ENCODE assay signal across 6 cellular contexts in the genomic region with DNA sequence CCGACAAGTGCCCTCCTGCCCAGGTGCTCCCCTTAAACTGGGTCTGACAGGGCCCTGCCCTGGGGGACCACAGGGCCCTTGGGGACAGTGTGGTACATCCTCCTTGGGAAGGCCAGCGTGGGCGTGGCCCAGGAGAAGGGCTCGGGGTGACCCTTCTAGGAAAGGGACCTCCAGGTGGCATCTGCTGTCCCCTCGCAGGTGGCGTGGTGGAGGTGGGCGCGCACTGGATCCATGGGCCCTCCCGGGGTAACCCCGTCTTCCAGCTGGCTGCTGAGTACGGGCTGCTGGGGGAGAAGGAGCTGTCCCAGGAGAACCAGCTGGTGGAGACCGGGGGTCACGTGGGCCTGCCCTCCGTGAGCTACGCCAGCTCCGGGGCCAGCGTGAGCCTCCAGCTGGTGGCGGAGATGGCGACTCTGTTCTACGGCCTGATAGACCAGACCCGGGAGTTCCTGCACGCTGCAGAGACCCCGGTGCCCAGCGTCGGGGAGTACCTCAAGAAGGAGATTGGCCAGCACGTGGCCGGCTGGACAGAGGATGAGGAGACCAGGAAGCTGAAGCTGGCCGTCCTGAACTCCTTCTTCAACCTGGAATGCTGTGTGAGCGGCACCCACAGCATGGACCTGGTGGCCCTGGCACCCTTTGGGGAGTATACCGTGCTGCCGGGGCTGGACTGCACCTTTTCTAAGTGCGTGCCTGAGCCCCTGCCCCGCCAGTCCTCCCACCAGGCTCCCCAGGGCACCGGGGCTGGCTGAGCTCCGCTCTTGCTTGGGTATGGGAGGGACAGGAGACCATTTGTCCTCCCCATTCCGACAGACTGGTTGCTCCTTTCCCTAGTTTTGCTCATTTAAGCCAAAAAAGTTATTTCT. TPM values are rescaled to one million over a fixed set of nuclear protein-coding genes. Genes with fewer than 3 reads are reported as not detected.
DNase-seq lines count a peak whose midpoint lies in the region; ATAC-seq and TF ChIP-seq lines count a peak whose summit lies in the region.

No MANE protein-coding gene starts in this region.

- H3K36me3 Mint-ChIP-seq in naive thymus-derived CD4-positive, alpha-beta T cell: no peaks in the 10 kb centered on the region

- H3K4me3 Mint-ChIP-seq in naive thymus-derived CD4-positive, alpha-beta T cell: peak overlapping the region; percentile 29 to 83 (median 68)

- peaks cover 0 to 11% (median 0%) of the 10 kb centered on the region in 5 donors for H3K27me3 Mint-ChIP-seq in naive thymus-derived CD4-positive, alpha-beta T cell

- TF ChIP-seq CTCF in GM12875 (IDR thresholded peaks at IDR 0.05; ENCODE audit: borderline replicate concordance, insufficient read depth, low read depth, low read length): no peak
- TF ChIP-seq CTCF in astrocyte of the spinal cord (IDR thresholded peaks at IDR 0.05; ENCODE audit: low read depth, low read length): no peak

- peak overlapping the region; percentile 64 for H3K27ac ChIP-seq in naive thymus-derived CD4-positive, alpha-beta T cell (ENCODE audit: low read depth, low read length)

- peaks cover 0 to 4% (median 0%) of the 10 kb centered on the region in 3 experiments for H3K36me3 ChIP-seq in naive thymus-derived CD4-positive, alpha-beta T cell (ENCODE audit: control insufficient read depth in 2 of 3, insufficient read depth in 3 of 3, low read length in 3 of 3)

- no peaks in the 10 kb centered on the region for H3K9me3 ChIP-seq in naive thymus-derived CD4-positive, alpha-beta T cell (ENCODE audit: control insufficient read depth in 2 of 3, low read length in 3 of 3)

- H3K4me1 Mint-ChIP-seq in naive thymus-derived CD4-positive, alpha-beta T cell: peaks cover 0 to 13% (median 4%) of the 10 kb centered on the region in 7 donors

- DNase-seq in astrocyte of the spinal cord (ENCODE audit: low read depth, low spot score) (no peak), NCI-H510A (lab: John Stamatoyannopoulos, UW) (no peak), NCI-H345 (lab: John Stamatoyannopoulos, UW) (no peak)
- DNase-seq in naive thymus-derived CD4-positive, alpha-beta T cell: peak in 1 of 9 donors; percentile 17
- no peak for DNase-seq in activated CD8-positive, alpha-beta memory T cell treated with anti-CD3 and anti-CD28 coated beads, Interleukin-2, amount 50 U/mL, for 48 hours

- POLR2A ChIA-PET in naive thymus-derived CD4-positive, alpha-beta T cell (lab: Charles Lee): interaction anchor here (6.0 kb wide), 1 partner anchor 10 kb away, joined by 47 read pairs; no protein-coding TSS in a partner anchor

- H3K9me3 Mint-ChIP-seq in naive thymus-derived CD4-positive, alpha-beta T cell: no peaks in the 10 kb centered on the region

- ATAC-seq in naive thymus-derived CD4-positive, alpha-beta T cell: no peak

- in situ Hi-C loops in astrocyte of the spinal cord (cut with HindIII; ENCODE audit: low sequenced_read_pairs): no loop called here

- H3K4me1 ChIP-seq in naive thymus-derived CD4-positive, alpha-beta T cell (ENCODE audit: control insufficient read depth in 2 of 2, insufficient read depth in 2 of 2, low read length in 2 of 2): peaks cover 0 to 3% of the 10 kb centered on the region in 2 donors

- no peaks in the 10 kb centered on the region for H3K27me3 ChIP-seq in naive thymus-derived CD4-positive, alpha-beta T cell (ENCODE audit: control insufficient read depth in 2 of 2, insufficient read depth in 2 of 2, low read length in 2 of 2)

- CTCF ChIA-PET in naive thymus-derived CD4-positive, alpha-beta T cell (lab: Charles Lee): no interaction called here

- H3K27ac Mint-ChIP-seq in naive thymus-derived CD4-positive, alpha-beta T cell: peak overlapping the region in 4 of 9 donors; percentile 10 to 52 (median 36)

- H3K4me3 ChIP-seq in GM12875 (ENCODE audit: low read depth, low read length): peak overlapping the region; percentile 69
- peak overlapping the region; percentile 39 for H3K4me3 ChIP-seq in astrocyte of the spinal cord (ENCODE audit: low read depth, low read length)
- no peak overlapping the region for H3K4me3 ChIP-seq in naive thymus-derived CD4-positive, alpha-beta T cell (ENCODE audit: low read length)

- intact Hi-C loops in naive thymus-derived CD4-positive, alpha-beta T cell (cut with micrococcal nuclease): loop anchor here (1.0 to 10.0 kb wide), 6 partner anchors 9 to 845 kb away; partner anchors contain the start of genes INPP5A (in 2 of the 2) and MTG1 (in 1 of the 2)

RNA-seq across cellular contexts. Expression of gene PAOX, which starts 1.0 kb away (rescaled TPM):
- 1 to 10 TPM; 1.6 to 9.8 (median 7.7) TPM for total RNA-seq in naive thymus-derived CD4-positive, alpha-beta T cell
- polyA plus RNA-seq in naive thymus-derived CD4-positive, alpha-beta T cell: 1 to 10 TPM; 6.1 to 8.7 TPM

RNA-seq across cellular contexts. Expression of gene ECHS1, which starts 6.9 kb away (rescaled TPM):
- total RNA-seq in naive thymus-derived CD4-positive, alpha-beta T cell: 10 to 100 TPM; 17.5 to 39.8 (median 28.9) TPM
- polyA plus RNA-seq in naive thymus-derived CD4-positive, alpha-beta T cell: 100 to 1,000 TPM in 1 of 2 donors, 10 to 100 TPM in 1; 81.9 to 104 TPM

RNA-seq across cellular contexts. Expression of gene MTG1, which starts 13.9 kb away (rescaled TPM):
- 10 to 100 TPM; 51.0 to 67.1 (median 57.2) TPM for total RNA-seq in naive thymus-derived CD4-positive, alpha-beta T cell
- 10 to 100 TPM; 25.6 to 40.7 TPM for polyA plus RNA-seq in naive thymus-derived CD4-positive, alpha-beta T cell

RNA-seq across cellular contexts. Expression of gene FUOM, which starts 22.2 kb away (rescaled TPM):
- total RNA-seq in naive thymus-derived CD4-positive, alpha-beta T cell: 10 to 100 TPM; 11.2 to 24.6 (median 16.9) TPM
- 10 to 100 TPM; 21.9 to 22.9 TPM for polyA plus RNA-seq in naive thymus-derived CD4-positive, alpha-beta T cell

RNA-seq across cellular contexts. Expression of gene PRAP1, which starts 32.9 kb away (rescaled TPM):
- not detected for total RNA-seq in naive thymus-derived CD4-positive, alpha-beta T cell
- polyA plus RNA-seq in naive thymus-derived CD4-positive, alpha-beta T cell: not detected
